ENCODE assay signal across 14 cellular contexts in genomic region chr9:127022913-127023665, GRCh38.
A peak's percentile ranks its signal among the peaks of the same experiment; 100 is the strongest.
DNase-seq lines count a peak whose midpoint lies in the region; ATAC-seq and TF ChIP-seq lines count a peak whose summit lies in the region.
"Had no signal": no experiment of that assay in that cellular context is flagged by ENCODE, and none has a peak within 500 bp of the region (broad histone marks: within the 10 kb centered on the region; RNA-seq: fewer than 3 reads in every experiment).

No MANE protein-coding gene starts in this region.

- no peaks in the 10 kb centered on the region for H4K20me1 ChIP-seq in osteoblast (ENCODE audit: insufficient read depth, low read length)

- H3K27ac ChIP-seq in VCaP (peak overlapping the region; percentile 100), osteoblast (ENCODE audit: low read depth, low read length) (no peak overlapping the region), urinary bladder (ENCODE audit: low read depth) (peak overlapping the region; percentile 58)
- H3K27ac ChIP-seq: cardiac muscle cell had no signal

- peak; percentile 53 for DNase-seq in fibroblast of the aortic adventitia (ENCODE audit: low read depth)
- DNase-seq in osteoblast (ENCODE audit: insufficient read length, low spot score, missing footprints), result no peak
- DNase-seq in activated CD4-positive, alpha-beta T cell treated with anti-CD3 and anti-CD28 coated beads, Interleukin-2, amount 50 U/mL, for 4 hours, result no peak
- DNase-seq: activated CD4-positive, alpha-beta T cell treated with anti-CD3 and anti-CD28 coated beads, Interleukin-2, amount 50 U/mL, for 1 hour; immature natural killer cell; NCI-H187 treated with DMSO at 0.1 percent for 48 hours; NK-92 treated with Interleukin-12 subunit alpha and Interleukin-12 subunit beta, amount 100 ng/mL, for 24 hours; SW 1271 had no signal

- H3K27me3 ChIP-seq in osteoblast (ENCODE audit: insufficient read depth, low read length), result no peaks in the 10 kb centered on the region
- H3K27me3 ChIP-seq: cardiac muscle cell had no signal

- TF ChIP-seq CTCF in VCaP (conservative IDR thresholded peaks at IDR 0.05), result no peak
- no peak for TF ChIP-seq CTCF in fibroblast of the aortic adventitia (IDR thresholded peaks at IDR 0.05; ENCODE audit: insufficient read depth, low read length)
- TF ChIP-seq CTCF in osteoblast (IDR thresholded peaks at IDR 0.05; ENCODE audit: extremely low read depth, low read depth, low read length), result no peak

- H3K9me3 ChIP-seq in osteoblast (ENCODE audit: low read depth, low read length), result no peaks in the 10 kb centered on the region

- WGBS in urinary bladder, result 55% methylated on average over 3 of the region's 3 CpGs

- H3K4me1 ChIP-seq in osteoblast (ENCODE audit: insufficient read depth, low read length) (peaks cover 11% of the 10 kb centered on the region), urinary bladder (ENCODE audit: insufficient read depth) (peaks cover 4% of the 10 kb centered on the region)

- peak overlapping the region; percentile 67 for H2AFZ ChIP-seq in osteoblast (ENCODE audit: low read length)

- H3K79me2 ChIP-seq in osteoblast (ENCODE audit: insufficient read depth, low read length), result no peaks in the 10 kb centered on the region

- no peak overlapping the region for H3K4me2 ChIP-seq in osteoblast (ENCODE audit: insufficient read depth, low read length)

- H3K36me3 ChIP-seq in osteoblast (ENCODE audit: insufficient read depth, low read length) (no peaks in the 10 kb centered on the region), urinary bladder (ENCODE audit: insufficient read depth) (no peaks in the 10 kb centered on the region)
- H3K36me3 ChIP-seq: cardiac muscle cell had no signal

- H3K4me3 ChIP-seq in fibroblast of the aortic adventitia (ENCODE audit: low read depth, low read length) (no peak overlapping the region), osteoblast (ENCODE audit: insufficient read depth, low read length) (no peak overlapping the region), urinary bladder (ENCODE audit: low read depth, low read length) (no peak overlapping the region)
- H3K4me3 ChIP-seq: cardiac muscle cell, K562 had no signal

- ATAC-seq in HG03045 (IDR thresholded peaks at IDR 0.05; ENCODE audit: unreplicated experiment) (no peak), GM19463 (IDR thresholded peaks at IDR 0.05; ENCODE audit: unreplicated experiment) (no peak)
- ATAC-seq: K562 had no signal
